In genomic region chr2:27977623-27978312, GRCh38 we compare ENCODE assay signal across 10 cellular contexts.
DNase-seq lines count a peak whose midpoint lies in the region; ATAC-seq and TF ChIP-seq lines count a peak whose summit lies in the region.
"Had no signal": no experiment of that assay in that cellular context is flagged by ENCODE, and none has a peak within 500 bp of the region (broad histone marks: within the 10 kb centered on the region; RNA-seq: fewer than 3 reads in every experiment).

No MANE protein-coding gene starts in this region.

- H3K27me3 ChIP-seq in heart left ventricle = no peaks in the 10 kb centered on the region

- H3K9me3 ChIP-seq in heart left ventricle = peaks cover 0 to 5% (median 0%) of the 10 kb centered on the region in 12 donors

- WGBS in heart left ventricle, 4 donors = 68 to 72% (median 68%) methylated on average over 3 of the region's 3 CpGs

- no peak overlapping the region for H3K4me3 Mint-ChIP-seq in T-helper 2 cell treated with Interferon-gamma antibody and Interleukin-4, amounts not matched to agents 5 μg/mL and 100 μg/mL, for 36 hours
- H3K4me3 Mint-ChIP-seq: IgD-negative memory B cell had no signal

- H3K36me3 ChIP-seq in heart left ventricle = no peaks in the 10 kb centered on the region

- peaks cover 18% of the 10 kb centered on the region for H3K36me3 Mint-ChIP-seq in T-helper 2 cell treated with Interferon-gamma antibody and Interleukin-4, amounts not matched to agents 5 μg/mL and 100 μg/mL, for 36 hours (ENCODE audit: low read depth)

- peaks cover 0 to 17% (median 2%) of the 10 kb centered on the region in 12 donors for H3K4me1 ChIP-seq in heart left ventricle

- H3K4me3 ChIP-seq in heart left ventricle (no peak overlapping the region), fibroblast of the aortic adventitia (ENCODE audit: low read depth, low read length) (no peak overlapping the region)

- H3K27me3 Mint-ChIP-seq in T-helper 2 cell treated with Interferon-gamma antibody and Interleukin-4, amounts not matched to agents 5 μg/mL and 100 μg/mL, for 36 hours (ENCODE audit: low read depth) = no peaks in the 10 kb centered on the region
- H3K27me3 Mint-ChIP-seq: IgD-negative memory B cell had no signal

- DNase-seq in heart left ventricle = no peak
- DNase-seq in Right ventricle myocardium superior = no peak
- peak; percentile 67 for DNase-seq in T-helper 2 cell treated with Interferon-gamma antibody and Interleukin-4, amounts not matched to agents 5 μg/mL and 100 μg/mL, for 36 hours (ENCODE audit: low spot score)
- DNase-seq in fibroblast of the aortic adventitia (ENCODE audit: low read depth) = peak; percentile 89
- DNase-seq in stromal cell of bone marrow (ENCODE audit: low read depth) = peak; percentile 89
- DNase-seq in SKM-1 treated with dmso at 0.1 percent for 144 hours (lab: John Stamatoyannopoulos, UW; ENCODE audit: unreplicated experiment) = no peak
- no peak for DNase-seq in NCI-H1092 (lab: John Stamatoyannopoulos, UW)
- DNase-seq: mesendoderm had no signal

- no peak for TF ChIP-seq POLR2A in heart left ventricle (IDR thresholded peaks at IDR 0.05)

- intact Hi-C loops in heart left ventricle (cut with DNase I) = no loop called here
- intact Hi-C loops in Right ventricle myocardium superior (cut with DNase I) = no loop called here

- H3K4me1 Mint-ChIP-seq in T-helper 2 cell treated with Interferon-gamma antibody and Interleukin-4, amounts not matched to agents 5 μg/mL and 100 μg/mL, for 36 hours (ENCODE audit: low read depth) = peaks cover 27% of the 10 kb centered on the region

- ATAC-seq in heart left ventricle (peak in 3 of 4 donors; percentile 29 to 42 (median 34)), Right ventricle myocardium superior (ENCODE audit: poor library complexity) (no peak), HG03108 (IDR thresholded peaks at IDR 0.05; ENCODE audit: unreplicated experiment) (no peak)

- peak overlapping the region; percentile 29 for H3K27ac Mint-ChIP-seq in T-helper 2 cell treated with Interferon-gamma antibody and Interleukin-4, amounts not matched to agents 5 μg/mL and 100 μg/mL, for 36 hours

- peak overlapping the region in 1 of 12 donors; percentile 6 for H3K27ac ChIP-seq in heart left ventricle

- TF ChIP-seq CTCF in heart left ventricle (IDR thresholded peaks at IDR 0.05) (no peak), fibroblast of the aortic adventitia (IDR thresholded peaks at IDR 0.05; ENCODE audit: insufficient read depth, low read length) (no peak)

- H3K9me3 Mint-ChIP-seq in T-helper 2 cell treated with Interferon-gamma antibody and Interleukin-4, amounts not matched to agents 5 μg/mL and 100 μg/mL, for 36 hours = peaks cover 14% of the 10 kb centered on the region

Comparison
In these comparisons a context has a peak if more than half of its experiments do, and no peak if none do; other contexts are left out.
1. ATAC-seq: peak in heart left ventricle (3 of 4); none in Right ventricle myocardium superior (single experiment) and HG03108 (single experiment).
2. DNase-seq: peak in T-helper 2 cell treated with Interferon-gamma antibody and Interleukin-4, amounts not matched to agents 5 μg/mL and 100 μg/mL, for 36 hours (single experiment), fibroblast of the aortic adventitia (single experiment) and stromal cell of bone marrow (single experiment); none in heart left ventricle (0 of 5), Right ventricle myocardium superior (single experiment), SKM-1 treated with dmso at 0.1 percent for 144 hours (single experiment) and NCI-H1092 (single experiment).